8 cellular contexts compared by ENCODE assay signal in the genomic region with DNA sequence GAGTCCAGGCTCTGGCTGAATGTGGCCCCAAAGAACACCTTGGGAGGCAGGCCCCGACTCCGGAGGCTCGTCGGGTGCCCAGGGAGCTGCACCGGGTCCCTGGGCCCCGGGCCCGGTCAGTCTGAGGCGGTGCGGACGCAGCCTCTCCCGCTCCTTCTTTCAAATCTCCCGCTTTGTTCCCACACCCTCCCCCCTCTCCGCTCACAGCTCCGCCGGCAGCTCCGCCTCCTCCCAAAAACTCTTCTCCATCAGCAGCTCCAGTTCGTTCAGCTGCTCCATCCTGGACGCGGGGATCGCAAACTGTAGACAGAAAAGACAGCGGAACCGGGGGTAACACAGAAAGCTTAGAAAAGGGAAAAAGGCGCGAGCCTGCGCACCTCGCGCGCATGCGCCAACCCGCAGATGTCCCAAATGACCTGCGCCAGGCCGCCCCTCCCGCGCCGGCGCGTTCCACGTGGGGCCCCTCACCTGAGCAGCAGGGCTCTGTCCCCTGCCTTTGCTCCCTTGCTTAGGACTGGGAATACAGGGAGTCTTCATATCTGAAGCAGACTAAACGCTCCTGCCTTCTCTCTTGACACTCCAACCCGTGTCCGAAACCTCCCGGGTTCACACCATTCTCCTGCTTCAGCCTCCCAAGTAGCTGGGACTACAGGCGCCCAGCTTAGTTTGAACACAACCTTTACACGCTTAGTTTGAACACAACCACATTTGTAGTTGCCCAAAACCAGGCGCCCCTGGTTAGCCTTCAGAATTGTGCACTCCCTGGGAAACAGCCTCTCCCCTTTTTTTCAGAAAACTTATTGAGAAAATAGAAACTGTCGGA. TPM values are rescaled to one million over a fixed set of nuclear protein-coding genes. Genes with fewer than 3 reads are reported as not detected.
DNase-seq lines count a peak whose midpoint lies in the region; ATAC-seq and TF ChIP-seq lines count a peak whose summit lies in the region.

Gene DNA2 (minus strand): TSS at position 388 of the 823 bp plus-strand sequence. CDS start 109 bp downstream, at position 279.

- H3K27ac ChIP-seq in ovary, result peak within 1 kb of the TSS in 1 of 2 donors; percentile 22
- H3K27ac ChIP-seq in thyroid gland, result peak within 1 kb of the TSS in 2 of 3 donors; percentile 7 to 74

- POLR2A ChIA-PET in GM10248 (lab: Yijun Ruan, JAX), result no interaction called here

- TF ChIP-seq EP300 in ovary (IDR thresholded peaks at IDR 0.05), result no peak

- CTCF ChIA-PET in GM10248 (lab: Yijun Ruan, JAX), result interaction anchor here (1.3 kb wide), 2 partner anchors 9 to 15 kb away, joined by 3 read pairs; no protein-coding TSS in a partner anchor

- peaks cover 2% of the 10 kb centered on the region for H3K4me1 ChIP-seq in ovary (ENCODE audit: insufficient read depth)
- H3K4me1 ChIP-seq in thyroid gland, result peaks cover 5 to 13% of the 10 kb centered on the region in 2 donors

- H3K27ac Mint-ChIP-seq in activated naive CD4-positive, alpha-beta T cell treated with anti-CD3 and anti-CD28 coated beads, Interleukin-2, amount 50 U/mL, for 72 hours, result peak within 1 kb of the TSS; percentile 92 to 98
- peak within 1 kb of the TSS; percentile 88 for H3K27ac Mint-ChIP-seq in glutamatergic neuron (ENCODE audit: unreplicated experiment)

- H3K36me3 ChIP-seq in ovary, result no peaks in the 10 kb centered on the region
- no peaks in the 10 kb centered on the region for H3K36me3 ChIP-seq in thyroid gland

- H3K9me3 Mint-ChIP-seq in activated naive CD4-positive, alpha-beta T cell treated with anti-CD3 and anti-CD28 coated beads, Interleukin-2, amount 50 U/mL, for 72 hours, result no peaks in the 10 kb centered on the region
- H3K9me3 Mint-ChIP-seq in glutamatergic neuron (ENCODE audit: unreplicated experiment), result peaks cover 2% of the 10 kb centered on the region

- H3K9me3 ChIP-seq in ovary (no peaks in the 10 kb centered on the region), thyroid gland (no peaks in the 10 kb centered on the region)

- peak; percentile 95 for DNase-seq in GM10248 (ENCODE audit: extremely low spot score)
- peak; percentile 37 for DNase-seq in HFF-Myc (ENCODE audit: extremely low read depth, low read depth)
- peak; percentile 88 for DNase-seq in NAMALWA (ENCODE audit: low spot score)
- peak; percentile 59 for DNase-seq in SKM-1 (lab: John Stamatoyannopoulos, UW; ENCODE audit: unreplicated experiment)
- DNase-seq in activated naive CD4-positive, alpha-beta T cell treated with anti-CD3 and anti-CD28 coated beads, Interleukin-2, amount 50 U/mL, for 72 hours (ENCODE audit: low spot score in 2 of 2), result peak; percentile 82 to 89
- peak; percentile 72 for DNase-seq in glutamatergic neuron
- peak; percentile 48 to 81 (median 64) for DNase-seq in ovary
- DNase-seq in thyroid gland, result peak; percentile 73

- TF ChIP-seq POLR2A in ovary (IDR thresholded peaks at IDR 0.05) (no peak), thyroid gland (IDR thresholded peaks at IDR 0.05) (no peak)

- H3K27me3 ChIP-seq in ovary, result no peaks in the 10 kb centered on the region
- no peaks in the 10 kb centered on the region for H3K27me3 ChIP-seq in thyroid gland

- H3K4me3 ChIP-seq in HFF-Myc (replicated peaks; ENCODE audit: low read depth, low read length), result peak within 1 kb of the TSS; percentile 82
- H3K4me3 ChIP-seq in ovary, result peak within 1 kb of the TSS; percentile 51
- peak within 1 kb of the TSS in 2 of 3 donors; percentile 36 to 66 for H3K4me3 ChIP-seq in thyroid gland (replicated peaks in 1 of 3)

- H3K36me3 Mint-ChIP-seq in activated naive CD4-positive, alpha-beta T cell treated with anti-CD3 and anti-CD28 coated beads, Interleukin-2, amount 50 U/mL, for 72 hours, result peaks cover 24 to 45% of the 10 kb centered on the region in 2 donors
- H3K36me3 Mint-ChIP-seq in glutamatergic neuron (ENCODE audit: unreplicated experiment), result no peaks in the 10 kb centered on the region

- WGBS in ovary, 3 donors, result 1 to 2% (median 2%) methylated on average over 46 of the region's 46 CpGs
- 2 to 3% methylated on average over 37 to 46 of the region's 46 CpGs for WGBS in thyroid gland, 2 donors

- intact Hi-C loops in ovary (cut with DNase I) (no loop called here), thyroid gland (cut with DNase I) (no loop called here)

- H3K27me3 Mint-ChIP-seq in glutamatergic neuron (ENCODE audit: unreplicated experiment), result peaks cover 7% of the 10 kb centered on the region

- H3K4me3 Mint-ChIP-seq in glutamatergic neuron (ENCODE audit: unreplicated experiment), result peak within 1 kb of the TSS; percentile 98

- ATAC-seq in activated naive CD4-positive, alpha-beta T cell treated with anti-CD3 and anti-CD28 coated beads, Interleukin-2, amount 50 U/mL, for 72 hours, result peak; percentile 90 to 97

- peaks cover 7% of the 10 kb centered on the region for H3K4me1 Mint-ChIP-seq in glutamatergic neuron (ENCODE audit: low read depth, unreplicated experiment)

- TF ChIP-seq CTCF in GM10248 (IDR thresholded peaks at IDR 0.05; ENCODE audit: control extremely low read depth, extremely low read depth, low read depth, missing control alignments), result no peak
- no peak for TF ChIP-seq CTCF in HFF-Myc (IDR thresholded peaks at IDR 0.05; ENCODE audit: low read depth, low read length, missing control alignments)
- no peak for TF ChIP-seq CTCF in glutamatergic neuron (IDR thresholded peaks at IDR 0.05; ENCODE audit: partially characterized antibody, unreplicated experiment)
- TF ChIP-seq CTCF in ovary (IDR thresholded peaks at IDR 0.05), result no peak
- no peak for TF ChIP-seq CTCF in thyroid gland (IDR thresholded peaks at IDR 0.05)

RNA-seq across cellular contexts. Expression of gene DNA2, which starts in this region (rescaled TPM):
- 10 to 100 TPM; 45.3 to 69.6 TPM for total RNA-seq in activated naive CD4-positive, alpha-beta T cell treated with anti-CD3 and anti-CD28 coated beads, Interleukin-2, amount 50 U/mL, for 72 hours
- 9.9 TPM for total RNA-seq in glutamatergic neuron (ENCODE audit: unreplicated experiment)
- total RNA-seq in ovary, result 1 to 10 TPM; 1.6 to 3.8 (median 3.3) TPM
- polyA plus RNA-seq in ovary, result 1 to 10 TPM; 1.0 to 1.9 TPM
- total RNA-seq in thyroid gland, result 10 to 100 TPM in 1 of 4 donors, 1 to 10 TPM in 3; 1.8 to 18.2 (median 4.9) TPM

Comparison
In these comparisons a context has a peak if more than half of its experiments do, and no peak if none do; other contexts are left out.
1. DNase-seq: peak in every context shown above with its lines; median percentile 95 in GM10248; 88 in NAMALWA; 86 in activated naive CD4-positive, alpha-beta T cell treated with anti-CD3 and anti-CD28 coated beads, Interleukin-2, amount 50 U/mL, for 72 hours; 73 in thyroid gland; 72 in glutamatergic neuron; 64 in ovary; 59 in SKM-1; 37 in HFF-Myc.